ENCODE assay signal across 12 cellular contexts in the genomic region with DNA sequence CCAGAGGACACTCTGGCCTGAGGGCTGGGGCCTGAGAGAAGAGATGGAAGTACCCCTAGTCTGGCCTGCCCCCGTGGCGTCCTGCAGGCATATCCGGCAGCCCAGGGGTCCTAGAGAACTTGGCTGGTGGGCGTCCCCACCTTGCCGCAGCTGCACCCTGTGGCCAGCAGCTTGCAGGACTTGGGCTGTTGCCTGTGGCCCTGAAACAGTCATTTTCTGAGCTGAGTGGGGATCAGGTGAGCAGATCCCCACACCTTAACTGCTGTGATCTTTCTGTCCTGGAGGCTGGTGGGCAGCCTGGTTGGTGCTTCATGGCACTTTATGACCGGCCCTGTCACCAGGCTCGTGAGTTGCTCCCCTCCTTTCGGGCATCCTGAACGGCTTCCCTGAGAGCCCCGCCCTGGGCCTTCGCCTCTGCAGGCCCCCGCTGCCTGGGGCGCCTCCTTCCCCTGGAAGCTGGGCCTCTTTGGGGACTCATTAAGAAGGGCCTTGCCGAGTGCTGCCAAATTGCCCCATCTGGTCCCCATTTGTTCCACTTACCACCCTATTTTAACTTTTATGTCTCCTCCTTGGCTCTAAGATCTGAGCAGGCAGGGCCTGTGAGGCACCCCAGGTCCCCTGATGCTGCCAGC.
DNase-seq lines count a peak whose midpoint lies in the region; ATAC-seq and TF ChIP-seq lines count a peak whose summit lies in the region.
"Had no signal": no experiment of that assay in that cellular context is flagged by ENCODE, and none has a peak within 500 bp of the region (broad histone marks: within the 10 kb centered on the region; RNA-seq: fewer than 3 reads in every experiment).

No MANE protein-coding gene starts in this region.

- peak overlapping the region; percentile 57 to 95 (median 86); a peak in 21 of 22 replicates for H3K9ac ChIP-seq in BLaER1 treated with 17β-estradiol and CSF1 and Interleukin-3, amounts not matched to agents 10 nM and 100 nM
- no peak overlapping the region for H3K9ac ChIP-seq in HUES6 (ENCODE audit: low read length)
- H3K9ac ChIP-seq in SK-N-SH = no peak overlapping the region

- H3K9me3 Mint-ChIP-seq in activated naive CD8-positive, alpha-beta T cell treated with anti-CD3 and anti-CD28 coated beads, Interleukin-2, amount 10 ng/mL, durations not matched to agents 7 days and 5 days = no peaks in the 10 kb centered on the region
- H3K9me3 Mint-ChIP-seq in natural killer cell treated with Interleukin-12 subunit alpha and Interleukin-12 subunit beta and Interleukin-15 and Interleukin-18, amount 100 ng/mL, for 72 hours = no peaks in the 10 kb centered on the region

- CTCF ChIA-PET in SK-N-SH (lab: Yijun Ruan, JAX) = interaction anchor here (1.3 to 29.4 kb wide), 6 partner anchors 10 to 108 kb away, joined by 3 to 566 read pairs (median 28); no protein-coding TSS in a partner anchor

- peaks cover 0 to 86% (median 3%) of the 10 kb centered on the region in 11 experiments; a peak in 11 of 22 replicates for H4K20me1 ChIP-seq in BLaER1 treated with 17β-estradiol and CSF1 and Interleukin-3, amounts not matched to agents 10 nM and 100 nM
- peaks cover 71% of the 10 kb centered on the region for H4K20me1 ChIP-seq in SK-N-SH (ENCODE audit: insufficient read depth)

- H2AFZ ChIP-seq in SK-N-SH (ENCODE audit: low read depth) = no peak overlapping the region

- DNase-seq in activated naive CD8-positive, alpha-beta T cell treated with anti-CD3 and anti-CD28 coated beads, Interleukin-2, amount 10 ng/mL, durations not matched to agents 7 days and 5 days = no peak
- DNase-seq in natural killer cell treated with Interleukin-12 subunit alpha and Interleukin-12 subunit beta and Interleukin-15 and Interleukin-18, amount 100 ng/mL, for 72 hours (ENCODE audit: low spot score) = no peak
- DNase-seq in nucleus accumbens (lab: John Stamatoyannopoulos, UW) (no peak), COLO668 (lab: John Stamatoyannopoulos, UW; ENCODE audit: unreplicated experiment) (no peak), SK-N-SH (no peak)
- DNase-seq: activated CD4-positive, CD25-positive, alpha-beta regulatory T cell treated with anti-CD3 and anti-CD28 coated beads, Interleukin-2, amount 50 U/mL, for 72 hours; effector CD8-positive, alpha-beta T cell; EL; left lung had no signal

- peak overlapping the region; percentile 34 to 100 (median 97); a peak in 21 of 22 replicates for H3K27ac ChIP-seq in BLaER1 treated with 17β-estradiol and CSF1 and Interleukin-3, amounts not matched to agents 10 nM and 100 nM
- H3K27ac ChIP-seq in HUES6 (ENCODE audit: low read depth, low read length) (0 out of 2 replicates have a peak overlapping the region, but pooled peaks have one; percentile 14), SK-N-SH (ENCODE audit: low read depth in 2 of 2, low read length in 1 of 2) (peak overlapping the region in 1 of 2 experiments; percentile 35; a peak in 1 of 4 replicates)

- peaks cover 79% of the 10 kb centered on the region for H3K4me1 Mint-ChIP-seq in activated naive CD8-positive, alpha-beta T cell treated with anti-CD3 and anti-CD28 coated beads, Interleukin-2, amount 10 ng/mL, durations not matched to agents 7 days and 5 days
- peaks cover 55 to 74% of the 10 kb centered on the region in 2 donors for H3K4me1 Mint-ChIP-seq in natural killer cell treated with Interleukin-12 subunit alpha and Interleukin-12 subunit beta and Interleukin-15 and Interleukin-18, amount 100 ng/mL, for 72 hours (ENCODE audit: low read depth in 2 of 2)

- H3K9me3 ChIP-seq in BLaER1 treated with 17β-estradiol and CSF1 and Interleukin-3, amounts not matched to agents 10 nM and 100 nM (replicated peaks in 1 of 11) = no peaks in the 10 kb centered on the region
- H3K9me3 ChIP-seq in HUES6 (ENCODE audit: control insufficient read depth, insufficient read depth, low read depth, low read length) = no peaks in the 10 kb centered on the region
- no peaks in the 10 kb centered on the region for H3K9me3 ChIP-seq in SK-N-SH
- H3K9me3 ChIP-seq: left lung had no signal

- H3K36me3 Mint-ChIP-seq in activated naive CD8-positive, alpha-beta T cell treated with anti-CD3 and anti-CD28 coated beads, Interleukin-2, amount 10 ng/mL, durations not matched to agents 7 days and 5 days = peaks cover 28% of the 10 kb centered on the region
- H3K36me3 Mint-ChIP-seq in natural killer cell treated with Interleukin-12 subunit alpha and Interleukin-12 subunit beta and Interleukin-15 and Interleukin-18, amount 100 ng/mL, for 72 hours = no peaks in the 10 kb centered on the region

- peaks cover 94 to 100% (median 100%) of the 10 kb centered on the region in 10 experiments for H3K4me1 ChIP-seq in BLaER1 treated with 17β-estradiol and CSF1 and Interleukin-3, amounts not matched to agents 10 nM and 100 nM
- peaks cover 47% of the 10 kb centered on the region for H3K4me1 ChIP-seq in HUES6 (ENCODE audit: control insufficient read depth, insufficient read depth, low read length)
- H3K4me1 ChIP-seq in SK-N-SH (ENCODE audit: control insufficient read depth in 1 of 2, insufficient read depth in 2 of 2, low read depth in 1 of 2, low read length in 1 of 2) = peaks cover 51 to 73% of the 10 kb centered on the region in 2 experiments

- TF ChIP-seq EP300 in SK-N-SH (IDR thresholded peaks at IDR 0.05; ENCODE audit: borderline replicate concordance in 1 of 2, low read depth in 1 of 2, low read length in 1 of 2) = no peak

- no peaks in the 10 kb centered on the region for H3F3A ChIP-seq in SK-N-SH (replicated peaks; ENCODE audit: insufficient read depth)

- H3K36me3 ChIP-seq in BLaER1 treated with 17β-estradiol and CSF1 and Interleukin-3, amounts not matched to agents 10 nM and 100 nM = peaks cover 0 to 12% (median 0%) of the 10 kb centered on the region in 11 experiments; a peak in 5 of 22 replicates
- H3K36me3 ChIP-seq in HUES6 (ENCODE audit: control insufficient read depth, insufficient read depth, low read length) = no peaks in the 10 kb centered on the region
- H3K36me3 ChIP-seq in SK-N-SH (replicated peaks in 1 of 2; ENCODE audit: control insufficient read depth in 1 of 2, insufficient read depth in 2 of 2, low read length in 1 of 2) = peaks cover 0 to 10% of the 10 kb centered on the region in 2 experiments

- H3K79me2 ChIP-seq in SK-N-SH (ENCODE audit: insufficient read depth) = peaks cover 80% of the 10 kb centered on the region

- 93% methylated on average over 14 of the region's 14 CpGs for WGBS in SK-N-SH (ENCODE audit: low lambda C conversion rate)

- TF ChIP-seq CTCF in SK-N-SH (IDR thresholded peaks at IDR 0.05) = no peak

- no peaks in the 10 kb centered on the region for H3K27me3 Mint-ChIP-seq in activated naive CD8-positive, alpha-beta T cell treated with anti-CD3 and anti-CD28 coated beads, Interleukin-2, amount 10 ng/mL, durations not matched to agents 7 days and 5 days
- no peaks in the 10 kb centered on the region for H3K27me3 Mint-ChIP-seq in natural killer cell treated with Interleukin-12 subunit alpha and Interleukin-12 subunit beta and Interleukin-15 and Interleukin-18, amount 100 ng/mL, for 72 hours

- no peak for ATAC-seq in activated naive CD8-positive, alpha-beta T cell treated with anti-CD3 and anti-CD28 coated beads, Interleukin-2, amount 10 ng/mL, durations not matched to agents 7 days and 5 days (ENCODE audit: low read depth)
- ATAC-seq in natural killer cell treated with Interleukin-12 subunit alpha and Interleukin-12 subunit beta and Interleukin-15 and Interleukin-18, amount 100 ng/mL, for 72 hours = no peak
- no peak for ATAC-seq in GM18909 (IDR thresholded peaks at IDR 0.05; ENCODE audit: poor library complexity, unreplicated experiment)
- ATAC-seq: left lung had no signal

- TF ChIP-seq RAD21 in SK-N-SH (IDR thresholded peaks at IDR 0.05; ENCODE audit: low read length) = no peak

- peak overlapping the region; percentile 72 for H3K4me3 Mint-ChIP-seq in activated naive CD8-positive, alpha-beta T cell treated with anti-CD3 and anti-CD28 coated beads, Interleukin-2, amount 10 ng/mL, durations not matched to agents 7 days and 5 days
- H3K4me3 Mint-ChIP-seq in natural killer cell treated with Interleukin-12 subunit alpha and Interleukin-12 subunit beta and Interleukin-15 and Interleukin-18, amount 100 ng/mL, for 72 hours = peak overlapping the region; percentile 34

- peak overlapping the region; percentile 90 to 100 (median 98) for H3K4me2 ChIP-seq in BLaER1 treated with 17β-estradiol and CSF1 and Interleukin-3, amounts not matched to agents 10 nM and 100 nM
- H3K4me2 ChIP-seq in SK-N-SH = no peak overlapping the region

- POLR2A ChIA-PET in activated naive CD8-positive, alpha-beta T cell treated with anti-CD3 and anti-CD28 coated beads, Interleukin-2, amount 10 ng/mL, durations not matched to agents 7 days and 5 days (lab: Charles Lee) = interaction anchor here (0.6 to 14.3 kb wide), 6 partner anchors 12 to 712 kb away, joined by 3 to 241 read pairs (median 6); a partner anchor contains a TSS
- POLR2A ChIA-PET in SK-N-SH (lab: Yijun Ruan, JAX) = interaction anchor here (1.6 kb wide), 1 partner anchor 65 kb away, joined by 3 read pairs; no protein-coding TSS in a partner anchor

- peak overlapping the region; percentile 90 for H3K27ac Mint-ChIP-seq in activated naive CD8-positive, alpha-beta T cell treated with anti-CD3 and anti-CD28 coated beads, Interleukin-2, amount 10 ng/mL, durations not matched to agents 7 days and 5 days
- H3K27ac Mint-ChIP-seq in natural killer cell treated with Interleukin-12 subunit alpha and Interleukin-12 subunit beta and Interleukin-15 and Interleukin-18, amount 100 ng/mL, for 72 hours = peak overlapping the region; percentile 92

- H3K4me3 ChIP-seq in BLaER1 treated with 17β-estradiol and CSF1 and Interleukin-3, amounts not matched to agents 10 nM and 100 nM = peak overlapping the region; percentile 5 to 54 (median 47); a peak in 15 of 20 replicates
- H3K4me3 ChIP-seq in HUES6 (ENCODE audit: low read depth, low read length) (no peak overlapping the region), SK-N-SH (ENCODE audit: low read depth in 2 of 2, low read length in 1 of 2) (no peak overlapping the region)
- H3K4me3 ChIP-seq: left lung had no signal

- H3K27me3 ChIP-seq in BLaER1 treated with 17β-estradiol and CSF1 and Interleukin-3, amounts not matched to agents 10 nM and 100 nM = peaks cover 0 to 8% (median 0%) of the 10 kb centered on the region in 11 experiments; a peak in 3 of 22 replicates
- H3K27me3 ChIP-seq in HUES6 (ENCODE audit: control insufficient read depth, insufficient read depth, low read length) (no peaks in the 10 kb centered on the region), SK-N-SH (ENCODE audit: insufficient read depth) (no peaks in the 10 kb centered on the region)
- H3K27me3 ChIP-seq: left lung had no signal

- no peaks in the 10 kb centered on the region for H3K9me2 ChIP-seq in SK-N-SH

TF ChIP-seq in SK-N-SH, 30 proteins besides CTCF, POLR2A, EP300 and RAD21 (continues in another document):
- TF ChIP-seq CHD2 (IDR thresholded peaks at IDR 0.05; ENCODE audit: low read length, partially characterized antibody) = no peak
- no peak for TF ChIP-seq ELF1 (IDR thresholded peaks at IDR 0.05)
- no peak for TF ChIP-seq MXI1 (IDR thresholded peaks at IDR 0.05; ENCODE audit: low read depth, low read length)

Comparison
In these comparisons a context has a peak if more than half of its experiments do, and no peak if none do; other contexts are left out.
1. H3K4me3 ChIP-seq: peak in BLaER1 treated with 17β-estradiol and CSF1 and Interleukin-3, amounts not matched to agents 10 nM and 100 nM (10 of 10); none in HUES6 (single experiment) and SK-N-SH (0 of 2).
2. H3K9ac ChIP-seq: peak in BLaER1 treated with 17β-estradiol and CSF1 and Interleukin-3, amounts not matched to agents 10 nM and 100 nM (11 of 11); none in HUES6 (single experiment) and SK-N-SH (single experiment).